In genomic region chr10:13573960-13574359, GRCh38 we compare ENCODE assay signal across 2 cellular contexts.
TF ChIP-seq lines count a peak whose summit lies in the region.

No MANE protein-coding gene starts in this region.

TF ChIP-seq in HepG2, 621 proteins besides CTCF, POLR2A, EP300 and RAD21:
- TF ChIP-seq ZBTB7B (CRISPR knock-in tag; IDR thresholded peaks at IDR 0.05): no peak
- peak; percentile 57; the same call in 1 of the 2 replicates for TF ChIP-seq ZNF160 (CRISPR knock-in tag; IDR thresholded peaks at IDR 0.05)
TF ChIP-seq in HepG2: peak in this region for 1.

TF ChIP-seq in K562, 482 proteins besides CTCF, POLR2A, EP300 and RAD21:
- 0 out of 2 replicates have a peak, but pooled peaks have one; percentile 57 for TF ChIP-seq TRIM28 (IDR thresholded peaks at IDR 0.05)
- TF ChIP-seq ZNF398 (CRISPR knock-in tag; IDR thresholded peaks at IDR 0.05): no peak
- TF ChIP-seq ZNF280A (IDR thresholded peaks at IDR 0.05; ENCODE audit: low read depth, partially characterized antibody): peak; percentile 29
